In the genomic region with DNA sequence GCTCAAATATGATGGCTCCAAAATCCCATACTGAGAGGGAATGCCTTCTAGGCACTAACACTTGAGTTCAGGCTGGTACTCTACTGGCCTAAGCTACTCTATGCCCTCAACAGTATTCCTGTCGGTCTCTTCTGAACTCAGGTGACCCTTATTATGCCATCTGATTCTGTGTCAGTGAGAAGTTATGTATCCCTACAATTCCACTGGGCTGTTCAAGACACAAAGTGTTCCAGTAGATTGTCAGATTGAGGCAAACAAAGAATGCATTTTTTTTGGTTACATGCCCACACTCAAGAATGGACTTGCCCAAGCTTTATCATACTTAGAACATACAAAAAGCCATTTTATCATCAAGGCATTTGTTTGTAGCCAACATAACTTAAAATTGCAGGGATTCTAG, we compare ENCODE assay signal across 35 cellular contexts.
"Had no signal": no experiment of that assay in that cellular context is flagged by ENCODE, and none has a peak within 500 bp of the region (broad histone marks: within the 10 kb centered on the region; RNA-seq: fewer than 3 reads in every experiment).

No MANE protein-coding gene starts in this region.

- H3K4me3 ChIP-seq: body of pancreas, MG63, Peyer's patch had no signal

- H3K4me3 Mint-ChIP-seq: activated B cell treated with CpG ODN at 0.5 μM for 24 hours; activated CD4-positive, alpha-beta memory T cell treated with anti-CD3 and anti-CD28 coated beads for 36 hours; activated naive CD4-positive, alpha-beta T cell treated with anti-CD3 and anti-CD28 coated beads for 36 hours; activated naive CD8-positive, alpha-beta T cell; activated naive CD8-positive, alpha-beta T cell treated with anti-CD3 and anti-CD28 coated beads, Interleukin-2, amount 50 U/mL, for 24 hours; activated T-cell treated with anti-CD3 and anti-CD28 coated beads, Interleukin-2, amount 50 U/mL, for 4 hours; activated T-helper 1 cell treated with anti-CD3 and anti-CD28 coated beads, Interleukin-12 subunit alpha, Interleukin-12 subunit beta, Interleukin-2, Interleukin-4 antibody, amounts not matched to agents 30 ng/mL and 10 ng/mL and 1 ng/mL, durations not matched to agents 14 hours and 24 hours and 36 hours had no signal

- ATAC-seq: activated naive CD8-positive, alpha-beta T cell treated with anti-CD3 and anti-CD28 coated beads, Interleukin-2, amount 50 U/mL, for 24 hours; activated T-cell treated with anti-CD3 and anti-CD28 coated beads, Interleukin-2, amount 50 U/mL, for 4 hours; body of pancreas; PC-3 had no signal

- DNase-seq: activated B cell treated with CpG ODN at 0.5 μM for 24 hours; activated CD4-positive, alpha-beta memory T cell treated with anti-CD3 and anti-CD28 coated beads for 36 hours; activated CD4-positive, alpha-beta T cell treated with anti-CD3 and anti-CD28 coated beads for 4 hours; activated CD4-positive, alpha-beta T cell treated with anti-CD3 and anti-CD28 coated beads, Interleukin-2, amount 50 U/mL, for 1 hour; activated CD4-positive, CD25-positive, alpha-beta regulatory T cell treated with anti-CD3 and anti-CD28 coated beads, Interleukin-2, amount 50 U/mL, for 72 hours; activated CD8-positive, alpha-beta memory T cell treated with anti-CD3 and anti-CD28 coated beads, Interleukin-2, amount 50 U/mL, for 4 hours; activated gamma-delta T cell treated with Interleukin-2 at 50 U/mL for 16 hours; activated naive CD4-positive, alpha-beta T cell treated with anti-CD3 and anti-CD28 coated beads for 36 hours; activated naive CD8-positive, alpha-beta T cell treated with anti-CD3 and anti-CD28 coated beads, Interleukin-2, amount 50 U/mL, for 24 hours; activated T-cell treated with anti-CD3 and anti-CD28 coated beads for 4 hours; activated T-cell treated with anti-CD3 and anti-CD28 coated beads, Interleukin-2, amount 50 U/mL, for 4 hours; amniotic stem cell; aorta; body of pancreas; central memory CD4-positive, alpha-beta T cell; Karpas-422; KBM-7; MG63; NCI-H1092; NCI-H1436 treated with DMSO at 0.1 percent for 48 hours; NCI-H1694 treated with DMSO at 0.1 percent for 48 hours; NCI-H2029; NCI-H345; NCI-H524 treated with DMSO at 0.1 percent for 48 hours; PC-3; Peyer's patch; Right ventricle myocardium superior; RPMI8226; SW 1271; T-helper 1 cell; T-helper 2 cell; T-helper 9 cell had no signal

- H3K27me3 ChIP-seq: body of pancreas, MG63, Peyer's patch had no signal

- H3K36me3 ChIP-seq: MG63, Peyer's patch had no signal

- H3K9me3 Mint-ChIP-seq: activated B cell treated with CpG ODN at 0.5 μM for 24 hours had no signal

- H3K36me3 Mint-ChIP-seq: activated CD4-positive, alpha-beta memory T cell treated with anti-CD3 and anti-CD28 coated beads for 36 hours; activated naive CD8-positive, alpha-beta T cell had no signal

- H3K27me3 Mint-ChIP-seq: activated B cell treated with CpG ODN at 0.5 μM for 24 hours; activated CD4-positive, alpha-beta memory T cell treated with anti-CD3 and anti-CD28 coated beads for 36 hours; activated naive CD8-positive, alpha-beta T cell; activated naive CD8-positive, alpha-beta T cell treated with anti-CD3 and anti-CD28 coated beads, Interleukin-2, amount 50 U/mL, for 24 hours had no signal

- H3K27ac Mint-ChIP-seq: activated B cell treated with CpG ODN at 0.5 μM for 24 hours; activated CD4-positive, alpha-beta memory T cell treated with anti-CD3 and anti-CD28 coated beads for 36 hours; activated naive CD4-positive, alpha-beta T cell treated with anti-CD3 and anti-CD28 coated beads for 36 hours; activated naive CD8-positive, alpha-beta T cell; activated naive CD8-positive, alpha-beta T cell treated with anti-CD3 and anti-CD28 coated beads, Interleukin-2, amount 50 U/mL, for 24 hours; activated T-helper 1 cell treated with anti-CD3 and anti-CD28 coated beads, Interleukin-12 subunit alpha, Interleukin-12 subunit beta, Interleukin-2, Interleukin-4 antibody, amounts not matched to agents 30 ng/mL and 10 ng/mL and 1 ng/mL, durations not matched to agents 14 hours and 24 hours and 36 hours had no signal

- H3K9me3 ChIP-seq: body of pancreas, MG63 had no signal

- H3K4me1 Mint-ChIP-seq: activated B cell treated with CpG ODN at 0.5 μM for 24 hours; activated naive CD8-positive, alpha-beta T cell treated with anti-CD3 and anti-CD28 coated beads, Interleukin-2, amount 50 U/mL, for 24 hours had no signal

- H3K4me1 ChIP-seq: body of pancreas, Peyer's patch had no signal

- H3K27ac ChIP-seq: body of pancreas, Peyer's patch, VCaP had no signal
